ENCODE assay signal across 1 cellular context in the genomic region with DNA sequence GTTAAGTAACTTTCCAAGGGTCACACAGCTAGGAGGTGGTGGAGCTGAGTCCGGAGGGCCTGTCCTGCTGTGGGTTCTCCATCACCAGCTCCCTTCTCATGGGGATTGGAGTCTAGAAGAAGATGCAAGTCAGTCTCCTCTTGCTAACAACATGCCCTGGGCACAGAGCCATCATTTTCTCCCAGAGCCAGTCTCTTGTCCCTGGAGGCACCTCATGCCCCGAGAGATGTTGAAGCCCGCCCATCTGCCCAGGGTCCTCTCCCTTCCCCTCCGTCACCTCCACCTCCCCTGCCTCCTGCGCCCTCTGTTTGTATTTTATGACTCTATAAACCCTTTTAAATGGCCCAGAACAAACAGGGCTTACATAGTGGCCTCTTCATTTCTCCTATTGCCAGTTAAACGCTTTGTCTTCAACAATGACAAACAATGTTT.
TF ChIP-seq lines count a peak whose summit lies in the region.

No MANE protein-coding gene starts in this region.

TF ChIP-seq in HEK293, 187 proteins besides CTCF, POLR2A, EP300 and RAD21 (continued from another document):
- TF ChIP-seq, protein P1, sequence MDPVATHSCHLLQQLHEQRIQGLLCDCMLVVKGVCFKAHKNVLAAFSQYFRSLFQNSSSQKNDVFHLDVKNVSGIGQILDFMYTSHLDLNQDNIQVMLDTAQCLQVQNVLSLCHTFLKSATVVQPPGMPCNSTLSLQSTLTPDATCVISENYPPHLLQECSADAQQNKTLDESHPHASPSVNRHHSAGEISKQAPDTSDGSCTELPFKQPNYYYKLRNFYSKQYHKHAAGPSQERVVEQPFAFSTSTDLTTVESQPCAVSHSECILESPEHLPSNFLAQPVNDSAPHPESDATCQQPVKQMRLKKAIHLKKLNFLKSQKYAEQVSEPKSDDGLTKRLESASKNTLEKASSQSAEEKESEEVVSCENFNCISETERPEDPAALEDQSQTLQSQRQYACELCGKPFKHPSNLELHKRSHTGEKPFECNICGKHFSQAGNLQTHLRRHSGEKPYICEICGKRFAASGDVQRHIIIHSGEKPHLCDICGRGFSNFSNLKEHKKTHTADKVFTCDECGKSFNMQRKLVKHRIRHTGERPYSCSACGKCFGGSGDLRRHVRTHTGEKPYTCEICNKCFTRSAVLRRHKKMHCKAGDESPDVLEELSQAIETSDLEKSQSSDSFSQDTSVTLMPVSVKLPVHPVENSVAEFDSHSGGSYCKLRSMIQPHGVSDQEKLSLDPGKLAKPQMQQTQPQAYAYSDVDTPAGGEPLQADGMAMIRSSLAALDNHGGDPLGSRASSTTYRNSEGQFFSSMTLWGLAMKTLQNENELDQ (tag by site-specific recombination; IDR thresholded peaks at IDR 0.05; ENCODE audit: low read depth): no peak
- TF ChIP-seq, protein P2, sequence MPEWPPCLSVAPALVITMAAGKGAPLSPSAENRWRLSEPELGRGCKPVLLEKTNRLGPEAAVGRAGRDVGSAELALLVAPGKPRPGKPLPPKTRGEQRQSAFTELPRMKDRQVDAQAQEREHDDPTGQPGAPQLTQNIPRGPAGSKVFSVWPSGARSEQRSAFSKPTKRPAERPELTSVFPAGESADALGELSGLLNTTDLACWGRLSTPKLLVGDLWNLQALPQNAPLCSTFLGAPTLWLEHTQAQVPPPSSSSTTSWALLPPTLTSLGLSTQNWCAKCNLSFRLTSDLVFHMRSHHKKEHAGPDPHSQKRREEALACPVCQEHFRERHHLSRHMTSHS (tag by site-specific recombination; IDR thresholded peaks at IDR 0.05): no peak
- peak; percentile 48 for TF ChIP-seq KLF1 (tag by site-specific recombination; IDR thresholded peaks at IDR 0.05)
- TF ChIP-seq, protein P3, sequence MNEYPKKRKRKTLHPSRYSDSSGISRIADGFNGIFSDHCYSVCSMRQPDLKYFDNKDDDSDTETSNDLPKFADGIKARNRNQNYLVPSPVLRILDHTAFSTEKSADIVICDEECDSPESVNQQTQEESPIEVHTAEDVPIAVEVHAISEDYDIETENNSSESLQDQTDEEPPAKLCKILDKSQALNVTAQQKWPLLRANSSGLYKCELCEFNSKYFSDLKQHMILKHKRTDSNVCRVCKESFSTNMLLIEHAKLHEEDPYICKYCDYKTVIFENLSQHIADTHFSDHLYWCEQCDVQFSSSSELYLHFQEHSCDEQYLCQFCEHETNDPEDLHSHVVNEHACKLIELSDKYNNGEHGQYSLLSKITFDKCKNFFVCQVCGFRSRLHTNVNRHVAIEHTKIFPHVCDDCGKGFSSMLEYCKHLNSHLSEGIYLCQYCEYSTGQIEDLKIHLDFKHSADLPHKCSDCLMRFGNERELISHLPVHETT (tag by site-specific recombination; IDR thresholded peaks at IDR 0.05): no peak
- no peak for TF ChIP-seq ZNF248 (tag by site-specific recombination; IDR thresholded peaks at IDR 0.05)
- TF ChIP-seq PRDM1 (tag by site-specific recombination; IDR thresholded peaks at IDR 0.05): no peak
- TF ChIP-seq ZNF423 (tag by site-specific recombination; IDR thresholded peaks at IDR 0.05): peak; percentile 94
- TF ChIP-seq ZIC2 (tag by site-specific recombination; IDR thresholded peaks at IDR 0.05): peak; percentile 37; the same call in 1 of the 2 replicates
- no peak for TF ChIP-seq ZNF621 (tag by site-specific recombination; IDR thresholded peaks at IDR 0.05)
- peak; percentile 79 for TF ChIP-seq FEZF1 (tag by site-specific recombination; IDR thresholded peaks at IDR 0.05)
- no peak for TF ChIP-seq BCL11A (tag by site-specific recombination; IDR thresholded peaks at IDR 0.05; ENCODE audit: low read depth)
- TF ChIP-seq, protein P4, sequence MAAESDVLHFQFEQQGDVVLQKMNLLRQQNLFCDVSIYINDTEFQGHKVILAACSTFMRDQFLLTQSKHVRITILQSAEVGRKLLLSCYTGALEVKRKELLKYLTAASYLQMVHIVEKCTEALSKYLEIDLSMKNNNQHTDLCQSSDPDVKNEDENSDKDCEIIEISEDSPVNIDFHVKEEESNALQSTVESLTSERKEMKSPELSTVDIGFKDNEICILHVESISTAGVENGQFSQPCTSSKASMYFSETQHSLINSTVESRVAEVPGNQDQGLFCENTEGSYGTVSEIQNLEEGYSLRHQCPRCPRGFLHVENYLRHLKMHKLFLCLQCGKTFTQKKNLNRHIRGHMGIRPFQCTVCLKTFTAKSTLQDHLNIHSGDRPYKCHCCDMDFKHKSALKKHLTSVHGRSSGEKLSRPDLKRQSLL (tag by site-specific recombination; IDR thresholded peaks at IDR 0.05): peak; percentile 95
- TF ChIP-seq KLF10 (tag by site-specific recombination; IDR thresholded peaks at IDR 0.05): no peak
- TF ChIP-seq SP7 (tag by site-specific recombination; IDR thresholded peaks at IDR 0.05): peak; percentile 51
- TF ChIP-seq, protein P5, sequence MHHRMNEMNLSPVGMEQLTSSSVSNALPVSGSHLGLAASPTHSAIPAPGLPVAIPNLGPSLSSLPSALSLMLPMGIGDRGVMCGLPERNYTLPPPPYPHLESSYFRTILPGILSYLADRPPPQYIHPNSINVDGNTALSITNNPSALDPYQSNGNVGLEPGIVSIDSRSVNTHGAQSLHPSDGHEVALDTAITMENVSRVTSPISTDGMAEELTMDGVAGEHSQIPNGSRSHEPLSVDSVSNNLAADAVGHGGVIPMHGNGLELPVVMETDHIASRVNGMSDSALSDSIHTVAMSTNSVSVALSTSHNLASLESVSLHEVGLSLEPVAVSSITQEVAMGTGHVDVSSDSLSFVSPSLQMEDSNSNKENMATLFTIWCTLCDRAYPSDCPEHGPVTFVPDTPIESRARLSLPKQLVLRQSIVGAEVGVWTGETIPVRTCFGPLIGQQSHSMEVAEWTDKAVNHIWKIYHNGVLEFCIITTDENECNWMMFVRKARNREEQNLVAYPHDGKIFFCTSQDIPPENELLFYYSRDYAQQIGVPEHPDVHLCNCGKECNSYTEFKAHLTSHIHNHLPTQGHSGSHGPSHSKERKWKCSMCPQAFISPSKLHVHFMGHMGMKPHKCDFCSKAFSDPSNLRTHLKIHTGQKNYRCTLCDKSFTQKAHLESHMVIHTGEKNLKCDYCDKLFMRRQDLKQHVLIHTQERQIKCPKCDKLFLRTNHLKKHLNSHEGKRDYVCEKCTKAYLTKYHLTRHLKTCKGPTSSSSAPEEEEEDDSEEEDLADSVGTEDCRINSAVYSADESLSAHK (tag by site-specific recombination; IDR thresholded peaks at IDR 0.05): peak; percentile 73
- TF ChIP-seq, protein P6, sequence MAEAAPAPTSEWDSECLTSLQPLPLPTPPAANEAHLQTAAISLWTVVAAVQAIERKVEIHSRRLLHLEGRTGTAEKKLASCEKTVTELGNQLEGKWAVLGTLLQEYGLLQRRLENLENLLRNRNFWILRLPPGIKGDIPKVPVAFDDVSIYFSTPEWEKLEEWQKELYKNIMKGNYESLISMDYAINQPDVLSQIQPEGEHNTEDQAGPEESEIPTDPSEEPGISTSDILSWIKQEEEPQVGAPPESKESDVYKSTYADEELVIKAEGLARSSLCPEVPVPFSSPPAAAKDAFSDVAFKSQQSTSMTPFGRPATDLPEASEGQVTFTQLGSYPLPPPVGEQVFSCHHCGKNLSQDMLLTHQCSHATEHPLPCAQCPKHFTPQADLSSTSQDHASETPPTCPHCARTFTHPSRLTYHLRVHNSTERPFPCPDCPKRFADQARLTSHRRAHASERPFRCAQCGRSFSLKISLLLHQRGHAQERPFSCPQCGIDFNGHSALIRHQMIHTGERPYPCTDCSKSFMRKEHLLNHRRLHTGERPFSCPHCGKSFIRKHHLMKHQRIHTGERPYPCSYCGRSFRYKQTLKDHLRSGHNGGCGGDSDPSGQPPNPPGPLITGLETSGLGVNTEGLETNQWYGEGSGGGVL (tag by site-specific recombination; IDR thresholded peaks at IDR 0.05): peak; percentile 89
- TF ChIP-seq, protein P7, sequence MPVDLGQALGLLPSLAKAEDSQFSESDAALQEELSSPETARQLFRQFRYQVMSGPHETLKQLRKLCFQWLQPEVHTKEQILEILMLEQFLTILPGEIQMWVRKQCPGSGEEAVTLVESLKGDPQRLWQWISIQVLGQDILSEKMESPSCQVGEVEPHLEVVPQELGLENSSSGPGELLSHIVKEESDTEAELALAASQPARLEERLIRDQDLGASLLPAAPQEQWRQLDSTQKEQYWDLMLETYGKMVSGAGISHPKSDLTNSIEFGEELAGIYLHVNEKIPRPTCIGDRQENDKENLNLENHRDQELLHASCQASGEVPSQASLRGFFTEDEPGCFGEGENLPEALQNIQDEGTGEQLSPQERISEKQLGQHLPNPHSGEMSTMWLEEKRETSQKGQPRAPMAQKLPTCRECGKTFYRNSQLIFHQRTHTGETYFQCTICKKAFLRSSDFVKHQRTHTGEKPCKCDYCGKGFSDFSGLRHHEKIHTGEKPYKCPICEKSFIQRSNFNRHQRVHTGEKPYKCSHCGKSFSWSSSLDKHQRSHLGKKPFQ (tag by site-specific recombination; IDR thresholded peaks at IDR 0.05): 0 out of 2 replicates have a peak, but pooled peaks have one; percentile 16
- 0 out of 2 replicates have a peak, but pooled peaks have one; percentile 42 for TF ChIP-seq ZNF341 (tag by site-specific recombination; IDR thresholded peaks at IDR 0.05; ENCODE audit: low read depth)
- peak; percentile 51; the same call in 1 of the 2 replicates for TF ChIP-seq OSR2 (tag by site-specific recombination; IDR thresholded peaks at IDR 0.05)
- no peak for TF ChIP-seq KLF8 (tag by site-specific recombination; IDR thresholded peaks at IDR 0.05)
- TF ChIP-seq ZBTB8A (tag by site-specific recombination; IDR thresholded peaks at IDR 0.05): peak; percentile 84
- no peak for TF ChIP-seq TCF7L2 (IDR thresholded peaks at IDR 0.05; ENCODE audit: borderline replicate concordance, low read depth, low read length)
- TF ChIP-seq ZNF311 (tag by site-specific recombination; IDR thresholded peaks at IDR 0.05; ENCODE audit: borderline replicate concordance): no peak
- no peak for TF ChIP-seq ZNF24 (tag by site-specific recombination; IDR thresholded peaks at IDR 0.05)
- TF ChIP-seq ZBTB48 (tag by site-specific recombination; IDR thresholded peaks at IDR 0.05): peak; percentile 92
- TF ChIP-seq ZSCAN30 (tag by site-specific recombination; IDR thresholded peaks at IDR 0.05): peak; percentile 27; the same call in 1 of the 2 replicates
- TF ChIP-seq, protein P8, sequence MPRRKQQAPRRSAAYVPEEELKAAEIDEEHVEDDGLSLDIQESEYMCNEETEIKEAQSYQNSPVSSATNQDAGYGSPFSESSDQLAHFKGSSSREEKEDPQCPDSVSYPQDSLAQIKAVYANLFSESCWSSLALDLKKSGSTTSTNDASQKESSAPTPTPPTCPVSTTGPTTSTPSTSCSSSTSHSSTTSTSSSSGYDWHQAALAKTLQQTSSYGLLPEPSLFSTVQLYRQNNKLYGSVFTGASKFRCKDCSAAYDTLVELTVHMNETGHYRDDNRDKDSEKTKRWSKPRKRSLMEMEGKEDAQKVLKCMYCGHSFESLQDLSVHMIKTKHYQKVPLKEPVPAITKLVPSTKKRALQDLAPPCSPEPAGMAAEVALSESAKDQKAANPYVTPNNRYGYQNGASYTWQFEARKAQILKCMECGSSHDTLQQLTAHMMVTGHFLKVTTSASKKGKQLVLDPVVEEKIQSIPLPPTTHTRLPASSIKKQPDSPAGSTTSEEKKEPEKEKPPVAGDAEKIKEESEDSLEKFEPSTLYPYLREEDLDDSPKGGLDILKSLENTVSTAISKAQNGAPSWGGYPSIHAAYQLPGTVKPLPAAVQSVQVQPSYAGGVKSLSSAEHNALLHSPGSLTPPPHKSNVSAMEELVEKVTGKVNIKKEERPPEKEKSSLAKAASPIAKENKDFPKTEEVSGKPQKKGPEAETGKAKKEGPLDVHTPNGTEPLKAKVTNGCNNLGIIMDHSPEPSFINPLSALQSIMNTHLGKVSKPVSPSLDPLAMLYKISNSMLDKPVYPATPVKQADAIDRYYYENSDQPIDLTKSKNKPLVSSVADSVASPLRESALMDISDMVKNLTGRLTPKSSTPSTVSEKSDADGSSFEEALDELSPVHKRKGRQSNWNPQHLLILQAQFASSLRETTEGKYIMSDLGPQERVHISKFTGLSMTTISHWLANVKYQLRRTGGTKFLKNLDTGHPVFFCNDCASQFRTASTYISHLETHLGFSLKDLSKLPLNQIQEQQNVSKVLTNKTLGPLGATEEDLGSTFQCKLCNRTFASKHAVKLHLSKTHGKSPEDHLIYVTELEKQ (tag by site-specific recombination; IDR thresholded peaks at IDR 0.05; ENCODE audit: borderline replicate concordance): no peak
